8 cellular contexts compared by ENCODE assay signal in genomic region chr7:66629659-66630058, GRCh38. TPM values are rescaled to one million over a fixed set of nuclear protein-coding genes. Genes with fewer than 3 reads are reported as not detected.
DNase-seq lines count a peak whose midpoint lies in the region; ATAC-seq, FAIRE-seq and TF ChIP-seq lines count a peak whose summit lies in the region.

No MANE protein-coding gene starts in this region.

- no peaks in the 10 kb centered on the region for H3K36me3 Mint-ChIP-seq in natural killer cell

- H3K79me2 ChIP-seq in KMS-11 (ENCODE audit: insufficient read depth, low read depth), result no peaks in the 10 kb centered on the region

- no peak for TF ChIP-seq POLR2A in A549 (IDR thresholded peaks at IDR 0.05; ENCODE audit: low read length)

- TF ChIP-seq CTCF in A549 (IDR thresholded peaks at IDR 0.05) (no peak), KMS-11 (conservative IDR thresholded peaks at IDR 0.05; ENCODE audit: low read depth, low read length) (no peak), natural killer cell (IDR thresholded peaks at IDR 0.05) (no peak)

- H3K4me2 ChIP-seq in A549 (peak overlapping the region; percentile 89), KMS-11 (peak overlapping the region; percentile 82; the same call in 1 of the 2 replicates)

- POLR2A ChIA-PET in A549 (lab: Yijun Ruan, JAX), result interaction anchor here (1.5 kb wide), 1 partner anchor 136 kb away, joined by 8 read pairs; no protein-coding TSS in a partner anchor

- WGBS in A549 (ENCODE audit: missing lambda C conversion rate), result 83% methylated on average over 5 of the region's 5 CpGs

- H2AFZ ChIP-seq in KMS-11 (ENCODE audit: low read depth), result no peak overlapping the region

- no peak for TF ChIP-seq EP300 in A549 (IDR thresholded peaks at IDR 0.05)

- no peak for FAIRE-seq in A549 (lab: Jason Lieb, UNC)

- no peaks in the 10 kb centered on the region for H3K9me3 ChIP-seq in A549

- H3K4me1 Mint-ChIP-seq in natural killer cell, result peaks cover 43 to 49% of the 10 kb centered on the region in 2 donors

- no peaks in the 10 kb centered on the region for H3K9me3 Mint-ChIP-seq in natural killer cell

- TF ChIP-seq RAD21 in A549 (conservative IDR thresholded peaks at IDR 0.05 in 1 of 2, IDR thresholded peaks at IDR 0.05 in 1 of 2), result no peak

- H3K4me1 ChIP-seq in A549 (peaks cover 12% of the 10 kb centered on the region), KMS-11 (ENCODE audit: low read depth, poor library complexity, severe bottlenecking) (peaks cover 39% of the 10 kb centered on the region)

- H3K4me3 ChIP-seq in A549 (peak overlapping the region; percentile 98), KMS-11 (IDR thresholded peaks at IDR 0.05; ENCODE audit: insufficient read depth, low read depth, low read length) (no peak overlapping the region)

- H4K20me1 ChIP-seq in KMS-11 (ENCODE audit: insufficient read depth), result no peaks in the 10 kb centered on the region

- CTCF ChIA-PET in A549 (lab: Yijun Ruan, JAX), result interaction anchor here (1.5 kb wide), 1 partner anchor 14 kb away, joined by 3 read pairs; no protein-coding TSS in a partner anchor

- ATAC-seq in A549 (no peak), natural killer cell (no peak), HG03457 (IDR thresholded peaks at IDR 0.05; ENCODE audit: unreplicated experiment) (no peak)

- DNase-seq in A549 (ENCODE audit: low read depth in 1 of 2, low spot score in 1 of 2), result no peak
- DNase-seq in natural killer cell, result no peak
- no peak for DNase-seq in COLO668 (lab: John Stamatoyannopoulos, UW; ENCODE audit: unreplicated experiment)
- no peak for DNase-seq in NK-92 treated with Interleukin-12 subunit alpha and Interleukin-12 subunit beta, amount 100 ng/mL, for 24 hours (lab: John Stamatoyannopoulos, UW)
- DNase-seq in stimulated activated naive CD4-positive, alpha-beta T cell treated with Interleukin-2 at 50 U/mL for 16 hours (lab: John Stamatoyannopoulos, UW), result no peak

- H3K27me3 ChIP-seq in KMS-11 (ENCODE audit: insufficient read depth, low read depth), result 0 out of 2 replicates have a peak, but pooled peaks cover 2% of the 10 kb centered on the region

- H3K36me3 ChIP-seq in KMS-11 (ENCODE audit: insufficient read depth), result no peaks in the 10 kb centered on the region

- intact Hi-C loops in natural killer cell (cut with micrococcal nuclease), result loop anchor here (2.0 kb wide), 3 partner anchors 37 to 291 kb away; partner anchors contain the start of gene TMEM248

- no peaks in the 10 kb centered on the region for H3K27me3 Mint-ChIP-seq in natural killer cell (ENCODE audit: low read depth in 2 of 2)

- no peak overlapping the region for H3K9ac ChIP-seq in KMS-11

- peak overlapping the region; percentile 99 to 100 for H3K27ac ChIP-seq in A549
- H3K27ac ChIP-seq in KMS-11, result no peak overlapping the region
- H3K27ac ChIP-seq in cingulate gyrus (ENCODE audit: low read depth, low read length), result peak overlapping the region; percentile 95

- H3K27ac Mint-ChIP-seq in natural killer cell, result peak overlapping the region; percentile 77 to 89

- H3K4me3 Mint-ChIP-seq in natural killer cell, result peak overlapping the region; percentile 82

TF ChIP-seq in A549, 52 proteins besides CTCF, POLR2A, EP300 and RAD21:
- TF ChIP-seq ZC3H11A (IDR thresholded peaks at IDR 0.05), result no peak
- TF ChIP-seq ESRRA (IDR thresholded peaks at IDR 0.05; ENCODE audit: borderline replicate concordance, low read length), result no peak
- no peak for TF ChIP-seq HES2 (IDR thresholded peaks at IDR 0.05)
- no peak for TF ChIP-seq POLR2AphosphoS2 (conservative IDR thresholded peaks at IDR 0.05; ENCODE audit: low read length)
- no peak for TF ChIP-seq HOXB13 (CRISPR knock-in tag; IDR thresholded peaks at IDR 0.05; ENCODE audit: low read depth)
- no peak for TF ChIP-seq PBX3 (IDR thresholded peaks at IDR 0.05)
- no peak for TF ChIP-seq RFX5 (IDR thresholded peaks at IDR 0.05)
- TF ChIP-seq RARB (CRISPR knock-in tag; IDR thresholded peaks at IDR 0.05), result no peak
- TF ChIP-seq CEBPB (IDR thresholded peaks at IDR 0.05), result no peak

RNA-seq across cellular contexts. Expression of gene KCTD7, which starts 1.0 kb away (rescaled TPM):
- 10.3 and 11.7 TPM in 2 replicates for polyA plus RNA-seq in A549 (2011; rRNA removed)
- polyA plus RNA-seq in A549 (2012; cell fraction: cytosol; rRNA removed), result 8.3 and 9.9 TPM in 2 replicates
- 16.1 and 16.9 TPM in 2 replicates for polyA plus RNA-seq in A549 (2012; cell fraction: nucleus; rRNA removed)
- polyA plus RNA-seq in A549 (2017; fragmentation: RNase III; extraction: RNeasy Plus Mini Kit Qiagen cat#74134 plus additional on column Dnase treatment), result 7.4 to 9.7 TPM (median 8.1 TPM) in 3 replicates
- 14.8 and 17.3 TPM in 2 replicates for polyA minus RNA-seq in A549 (2011; rRNA and poly(A)+ RNA removed)
- 10 to 100 TPM; 29.3 to 33.0 (median 31.7) TPM for total RNA-seq in natural killer cell
